1 cellular context compared by ENCODE assay signal in genomic region chr22:43326342-43326825, GRCh38.
TF ChIP-seq lines count a peak whose summit lies in the region.

No MANE protein-coding gene starts in this region.

TF ChIP-seq in GM23338, 12 proteins besides CTCF, POLR2A, EP300 and RAD21 (continued from another document):
- no peak for TF ChIP-seq NANOG (IDR thresholded peaks at IDR 0.05; ENCODE audit: borderline replicate concordance)
- TF ChIP-seq EZH2phosphoT487 (IDR thresholded peaks at IDR 0.05; ENCODE audit: unreplicated experiment): no peak
- TF ChIP-seq ZNF331 (CRISPR knock-in tag; IDR thresholded peaks at IDR 0.05; ENCODE audit: low read depth): no peak
- no peak for TF ChIP-seq EZH2 (IDR thresholded peaks at IDR 0.05; ENCODE audit: low read depth, unreplicated experiment)
- TF ChIP-seq ZNF462 (CRISPR knock-in tag; IDR thresholded peaks at IDR 0.05): no peak
- TF ChIP-seq STAT1 (IDR thresholded peaks at IDR 0.05; ENCODE audit: unreplicated experiment): no peak
- TF ChIP-seq REST (IDR thresholded peaks at IDR 0.05; ENCODE audit: unreplicated experiment): no peak
- no peak for TF ChIP-seq CREB1 (CRISPR knock-in tag; IDR thresholded peaks at IDR 0.05; ENCODE audit: low read depth)
- no peak for TF ChIP-seq ZNF114 (CRISPR knock-in tag; IDR thresholded peaks at IDR 0.05)
